ENCODE assay signal across 12 cellular contexts in genomic region chr5:61449756-61450155, GRCh38.
DNase-seq lines count a peak whose midpoint lies in the region; ATAC-seq and TF ChIP-seq lines count a peak whose summit lies in the region.
"Had no signal": no experiment of that assay in that cellular context is flagged by ENCODE, and none has a peak within 500 bp of the region (broad histone marks: within the 10 kb centered on the region; RNA-seq: fewer than 3 reads in every experiment).

No MANE protein-coding gene starts in this region.

- peaks cover 19% of the 10 kb centered on the region for H3K9me3 Mint-ChIP-seq in CD8-positive, alpha-beta T cell
- peaks cover 7 to 24% (median 17%) of the 10 kb centered on the region in 6 donors for H3K9me3 Mint-ChIP-seq in immature natural killer cell

- TF ChIP-seq CTCF in RWPE1 (conservative IDR thresholded peaks at IDR 0.05; ENCODE audit: low read depth) (no peak), esophagus muscularis mucosa (IDR thresholded peaks at IDR 0.05) (no peak)
- TF ChIP-seq CTCF in CD8-positive, alpha-beta T cell (IDR thresholded peaks at IDR 0.05) = no peak

- POLR2A ChIA-PET in RWPE1 (lab: Yijun Ruan, JAX; ENCODE audit: low non-redundant PET) = no interaction called here
- POLR2A ChIA-PET in CD8-positive, alpha-beta T cell (lab: Charles Lee) = no interaction called here

- H3K9me3 ChIP-seq in esophagus muscularis mucosa = peaks cover 0 to 8% (median 0%) of the 10 kb centered on the region in 4 donors
- H3K9me3 ChIP-seq in CD8-positive, alpha-beta T cell (ENCODE audit: low read length) = peaks cover 6% of the 10 kb centered on the region

- H3K36me3 ChIP-seq in esophagus muscularis mucosa (no peaks in the 10 kb centered on the region), rectal smooth muscle tissue (ENCODE audit: control insufficient read depth, insufficient read depth, low read length) (no peaks in the 10 kb centered on the region)
- no peaks in the 10 kb centered on the region for H3K36me3 ChIP-seq in CD8-positive, alpha-beta T cell (ENCODE audit: insufficient read depth, low read length)

- no peak overlapping the region for H3K9ac ChIP-seq in rectal smooth muscle tissue (ENCODE audit: low read length)

- H3K4me3 ChIP-seq in esophagus muscularis mucosa (no peak overlapping the region), rectal smooth muscle tissue (ENCODE audit: low read length) (no peak overlapping the region)
- no peak overlapping the region for H3K4me3 ChIP-seq in CD8-positive, alpha-beta T cell (ENCODE audit: low read depth, low read length)

- H3K27me3 ChIP-seq in esophagus muscularis mucosa (no peaks in the 10 kb centered on the region), rectal smooth muscle tissue (ENCODE audit: control insufficient read depth, insufficient read depth, low read length) (no peaks in the 10 kb centered on the region)
- H3K27me3 ChIP-seq in CD8-positive, alpha-beta T cell (ENCODE audit: insufficient read depth, low read length) = no peaks in the 10 kb centered on the region

- no peak for ATAC-seq in CD8-positive, alpha-beta T cell
- ATAC-seq: activated CD8-positive, alpha-beta T cell treated with anti-CD3 and anti-CD28 coated beads, Interleukin-2, amount 10 ng/mL, durations not matched to agents 7 days and 5 days; T-cell had no signal

- intact Hi-C loops in esophagus muscularis mucosa (cut with DNase I) = loop anchor here (2.0 kb wide), 1 partner anchor 41 kb away; no protein-coding TSS in a partner anchor
- intact Hi-C loops in CD8-positive, alpha-beta T cell (cut with DNase I, micrococcal nuclease) = no loop called here

- peak; percentile 69 for DNase-seq in DMS53 treated with DMSO at 0.1 percent for 48 hours (lab: John Stamatoyannopoulos, UW; ENCODE audit: unreplicated experiment)
- peak; percentile 42 for DNase-seq in RWPE1 (ENCODE audit: low spot score)
- DNase-seq in esophagus muscularis mucosa (ENCODE audit: extremely low spot score) = no peak
- no peak for DNase-seq in CD8-positive, alpha-beta T cell
- no peak for DNase-seq in activated naive CD4-positive, alpha-beta T cell (lab: John Stamatoyannopoulos, UW)
- no peak for DNase-seq in putamen (ENCODE audit: low spot score)
- no peak for DNase-seq in immature natural killer cell
- DNase-seq: activated CD8-positive, alpha-beta T cell treated with anti-CD3 and anti-CD28 coated beads, Interleukin-2, amount 10 ng/mL, durations not matched to agents 7 days and 5 days; stimulated activated CD4-positive, alpha-beta T cell treated with anti-CD3 and anti-CD28 coated beads, Interleukin-12 subunit alpha, Interleukin-12 subunit beta, amount 100 ng/mL, for 4 hours; T-cell had no signal

- 65% methylated on average over 1 of the region's 1 CpG for WGBS in esophagus muscularis mucosa

- peaks cover 18% of the 10 kb centered on the region for H3K36me3 Mint-ChIP-seq in CD8-positive, alpha-beta T cell
- peaks cover 13 to 20% (median 15%) of the 10 kb centered on the region in 3 donors for H3K36me3 Mint-ChIP-seq in immature natural killer cell

- H3K4me1 Mint-ChIP-seq in CD8-positive, alpha-beta T cell (ENCODE audit: low read depth) = peaks cover 2% of the 10 kb centered on the region
- H3K4me1 Mint-ChIP-seq in immature natural killer cell = peaks cover 5 to 19% of the 10 kb centered on the region in 2 donors

- TF ChIP-seq EP300 in esophagus muscularis mucosa (IDR thresholded peaks at IDR 0.05) = no peak

- H3K27ac Mint-ChIP-seq in CD8-positive, alpha-beta T cell = no peak overlapping the region
- no peak overlapping the region for H3K27ac Mint-ChIP-seq in immature natural killer cell
- H3K27ac Mint-ChIP-seq: activated CD8-positive, alpha-beta T cell treated with anti-CD3 and anti-CD28 coated beads, Interleukin-2, amount 10 ng/mL, durations not matched to agents 7 days and 5 days; IgD-negative memory B cell; T-cell had no signal

- H3K4me1 ChIP-seq in esophagus muscularis mucosa = peaks cover 19 to 53% (median 43%) of the 10 kb centered on the region in 4 donors
- H3K4me1 ChIP-seq in rectal smooth muscle tissue (ENCODE audit: control insufficient read depth, insufficient read depth, low read length) = peaks cover 11% of the 10 kb centered on the region
- no peaks in the 10 kb centered on the region for H3K4me1 ChIP-seq in CD8-positive, alpha-beta T cell (ENCODE audit: insufficient read depth, low read length)

- H3K27ac ChIP-seq in RWPE1 (no peak overlapping the region), esophagus muscularis mucosa (replicated peaks in 1 of 4) (peak overlapping the region; percentile 50 to 78 (median 56)), rectal smooth muscle tissue (ENCODE audit: low read depth, low read length) (peak overlapping the region; percentile 16)
- H3K27ac ChIP-seq in CD8-positive, alpha-beta T cell (ENCODE audit: low read depth, low read length) = no peak overlapping the region

- CTCF ChIA-PET in RWPE1 (lab: Yijun Ruan, JAX) = no interaction called here
- CTCF ChIA-PET in CD8-positive, alpha-beta T cell (lab: Charles Lee) = no interaction called here

- H3K27me3 Mint-ChIP-seq in CD8-positive, alpha-beta T cell (ENCODE audit: low read depth) = no peaks in the 10 kb centered on the region
- no peaks in the 10 kb centered on the region for H3K27me3 Mint-ChIP-seq in immature natural killer cell (ENCODE audit: low read depth in 3 of 3)
- H3K27me3 Mint-ChIP-seq: IgD-negative memory B cell, T-cell had no signal

- no peak overlapping the region for H3K4me3 Mint-ChIP-seq in CD8-positive, alpha-beta T cell
- no peak overlapping the region for H3K4me3 Mint-ChIP-seq in immature natural killer cell
- H3K4me3 Mint-ChIP-seq: activated CD8-positive, alpha-beta T cell treated with anti-CD3 and anti-CD28 coated beads, Interleukin-2, amount 10 ng/mL, durations not matched to agents 7 days and 5 days; IgD-negative memory B cell; T-cell had no signal

- no peak for TF ChIP-seq POLR2A in esophagus muscularis mucosa (IDR thresholded peaks at IDR 0.05; ENCODE audit: low read depth)

Comparison
In these comparisons a context has a peak if more than half of its experiments do, and no peak if none do; other contexts are left out.
1. DNase-seq: peak in DMS53 treated with DMSO at 0.1 percent for 48 hours (single experiment) and RWPE1 (single experiment); none in esophagus muscularis mucosa (single experiment), CD8-positive, alpha-beta T cell (0 of 7), activated naive CD4-positive, alpha-beta T cell (0 of 4), putamen (single experiment) and immature natural killer cell (0 of 3).
2. H3K27ac ChIP-seq: peak in esophagus muscularis mucosa (4 of 4) and rectal smooth muscle tissue (single experiment); none in RWPE1 (single experiment) and CD8-positive, alpha-beta T cell (single experiment).